ENCODE assay signal across 17 cellular contexts in genomic region chr17:66427134-66427533, GRCh38.
DNase-seq lines count a peak whose midpoint lies in the region; ATAC-seq, FAIRE-seq and TF ChIP-seq lines count a peak whose summit lies in the region.
"Had no signal": no experiment of that assay in that cellular context is flagged by ENCODE, and none has a peak within 500 bp of the region (broad histone marks: within the 10 kb centered on the region; RNA-seq: fewer than 3 reads in every experiment).

No MANE protein-coding gene starts in this region.

- H3K27me3 ChIP-seq in K562 (ENCODE audit: control insufficient read depth in 2 of 2, insufficient read depth in 2 of 2, low read length in 2 of 2): no peaks in the 10 kb centered on the region
- H3K27me3 ChIP-seq: BLaER1 had no signal

- no peak for FAIRE-seq in K562 (lab: Jason Lieb, UNC)
- FAIRE-seq: H1 had no signal

- no peak overlapping the region for H2AFZ ChIP-seq in K562 (ENCODE audit: low read depth, low read length)

- H3K9me3 ChIP-seq in K562 (replicated peaks; ENCODE audit: control insufficient read depth, insufficient read depth, low read depth, low read length): no peaks in the 10 kb centered on the region

- ATAC-seq in activated CD8-positive, alpha-beta T cell treated with anti-CD3 and anti-CD28 coated beads for 36 hours: no peak
- no peak for ATAC-seq in activated CD8-positive, alpha-beta T cell treated with anti-CD3 and anti-CD28 coated beads, Interleukin-2, amount 10 ng/mL, durations not matched to agents 7 days and 5 days
- ATAC-seq in stimulated activated naive CD8-positive, alpha-beta T cell treated with anti-CD3 and anti-CD28 coated beads, Interleukin-15, Interleukin-2, amounts not matched to agents 100 U/mL and 50 U/mL, for 24 hours: no peak
- ATAC-seq in K562: no peak
- no peak for ATAC-seq in left colon

- no peak overlapping the region for H3K27ac ChIP-seq in K562 (ENCODE audit: extremely low read depth, low read depth, low read length)
- H3K27ac ChIP-seq: 22Rv1, BLaER1 had no signal

- no peak overlapping the region for H3K4me2 ChIP-seq in K562 (ENCODE audit: insufficient read depth, low read length)
- H3K4me2 ChIP-seq: BLaER1 had no signal

- 57% methylated on average over 3 of the region's 3 CpGs for WGBS in K562 (ENCODE audit: insufficient coverage, low coverage, missing lambda C conversion rate)

- H3K4me3 ChIP-seq in K562: no peak overlapping the region
- H3K4me3 ChIP-seq: BLaER1 had no signal

- peaks cover 4% of the 10 kb centered on the region; the same call in 1 of the 2 replicates for H4K20me1 ChIP-seq in K562 (replicated peaks; ENCODE audit: control insufficient read depth, insufficient read depth, low read length)
- H4K20me1 ChIP-seq: BLaER1 had no signal

- no peak overlapping the region for H3K9ac ChIP-seq in K562 (ENCODE audit: insufficient read depth in 1 of 2, low read depth in 2 of 2, low read length in 2 of 2)
- H3K9ac ChIP-seq: BLaER1 had no signal

- H3K36me3 ChIP-seq in K562 (ENCODE audit: control insufficient read depth, insufficient read depth, low read length): no peaks in the 10 kb centered on the region; the same call in 2 of the 3 replicates
- H3K36me3 ChIP-seq: BLaER1 had no signal

- in situ Hi-C loops in K562 (cut with MboI): no loop called here

- POLR2A ChIA-PET in activated CD8-positive, alpha-beta T cell treated with anti-CD3 and anti-CD28 coated beads for 36 hours (lab: Charles Lee): interaction anchor here (0.6 kb wide), 1 partner anchor 70 kb away, joined by 3 read pairs; no protein-coding TSS in a partner anchor
- POLR2A ChIA-PET in activated CD8-positive, alpha-beta T cell treated with anti-CD3 and anti-CD28 coated beads, Interleukin-2, amount 10 ng/mL, durations not matched to agents 7 days and 5 days (lab: Charles Lee): no interaction called here
- POLR2A ChIA-PET in K562 (lab: Yijun Ruan, JAX): no interaction called here

- DNase-seq in activated CD8-positive, alpha-beta T cell treated with anti-CD3 and anti-CD28 coated beads for 36 hours: no peak
- no peak for DNase-seq in activated CD8-positive, alpha-beta T cell treated with anti-CD3 and anti-CD28 coated beads, Interleukin-2, amount 10 ng/mL, durations not matched to agents 7 days and 5 days
- no peak for DNase-seq in stimulated activated naive CD8-positive, alpha-beta T cell treated with anti-CD3 and anti-CD28 coated beads, Interleukin-15, Interleukin-2, amounts not matched to agents 100 U/mL and 50 U/mL, for 24 hours
- DNase-seq in K562 (ENCODE audit: extremely low read depth in 1 of 4, low spot score in 3 of 4) (no peak), A172 (ENCODE audit: low spot score) (no peak), left colon (no peak)
- DNase-seq: DMS153, DMS79, GDM1, IMR-90 had no signal

- TF ChIP-seq EP300 in K562 (IDR thresholded peaks at IDR 0.05; ENCODE audit: low read length): no peak

- H3K4me1 ChIP-seq in K562 (replicated peaks in 1 of 2; ENCODE audit: control insufficient read depth in 2 of 2, insufficient read depth in 2 of 2, low read length in 2 of 2): no peaks in the 10 kb centered on the region; a peak in 3 of 5 replicates

- peaks cover 2% of the 10 kb centered on the region for H3K9me1 ChIP-seq in K562 (ENCODE audit: control insufficient read depth, insufficient read depth, low read length)

- no peak for TF ChIP-seq RAD21 in K562 (CRISPR knock-in tag; conservative IDR thresholded peaks at IDR 0.05 in 1 of 2, IDR thresholded peaks at IDR 0.05 in 1 of 2)

- CTCF ChIA-PET in activated CD8-positive, alpha-beta T cell treated with anti-CD3 and anti-CD28 coated beads for 36 hours (lab: Charles Lee): interaction anchor here (0.7 to 1.2 kb wide), 5 partner anchors 8 to 140 kb away, joined by 3 to 5 read pairs (median 3); no protein-coding TSS in a partner anchor
- CTCF ChIA-PET in activated CD8-positive, alpha-beta T cell treated with anti-CD3 and anti-CD28 coated beads, Interleukin-2, amount 10 ng/mL, durations not matched to agents 7 days and 5 days (lab: Charles Lee): interaction anchor here (0.6 to 2.1 kb wide), 10 partner anchors 12 to 172 kb away, joined by 3 to 9 read pairs (median 4); no protein-coding TSS in a partner anchor
- CTCF ChIA-PET in K562 (lab: Yijun Ruan, JAX; ENCODE audit: low intra/inter-chr PET ratio): no interaction called here

- H3K27me3 Mint-ChIP-seq in activated CD8-positive, alpha-beta T cell treated with anti-CD3 and anti-CD28 coated beads for 36 hours: no peaks in the 10 kb centered on the region
- H3K27me3 Mint-ChIP-seq in activated CD8-positive, alpha-beta T cell treated with anti-CD3 and anti-CD28 coated beads, Interleukin-2, amount 10 ng/mL, durations not matched to agents 7 days and 5 days (ENCODE audit: low read depth): no peaks in the 10 kb centered on the region
- H3K27me3 Mint-ChIP-seq in stimulated activated naive CD8-positive, alpha-beta T cell treated with anti-CD3 and anti-CD28 coated beads, Interleukin-15, Interleukin-2, amounts not matched to agents 100 ng/mL and 50 ng/mL, for 24 hours: no peaks in the 10 kb centered on the region
- H3K27me3 Mint-ChIP-seq: CD4-positive, alpha-beta memory T cell had no signal

- H3K4me3 Mint-ChIP-seq in activated CD8-positive, alpha-beta T cell treated with anti-CD3 and anti-CD28 coated beads for 36 hours: no peak overlapping the region
- no peak overlapping the region for H3K4me3 Mint-ChIP-seq in activated CD8-positive, alpha-beta T cell treated with anti-CD3 and anti-CD28 coated beads, Interleukin-2, amount 10 ng/mL, durations not matched to agents 7 days and 5 days
- no peak overlapping the region for H3K4me3 Mint-ChIP-seq in stimulated activated naive CD8-positive, alpha-beta T cell treated with anti-CD3 and anti-CD28 coated beads, Interleukin-15, Interleukin-2, amounts not matched to agents 100 ng/mL and 50 ng/mL, for 24 hours
- H3K4me3 Mint-ChIP-seq: CD14-positive monocyte, H9 had no signal

- H3K27ac Mint-ChIP-seq in activated CD8-positive, alpha-beta T cell treated with anti-CD3 and anti-CD28 coated beads for 36 hours: peak overlapping the region; percentile 37
- H3K27ac Mint-ChIP-seq in activated CD8-positive, alpha-beta T cell treated with anti-CD3 and anti-CD28 coated beads, Interleukin-2, amount 10 ng/mL, durations not matched to agents 7 days and 5 days: no peak overlapping the region
- peak overlapping the region; percentile 60 for H3K27ac Mint-ChIP-seq in stimulated activated naive CD8-positive, alpha-beta T cell treated with anti-CD3 and anti-CD28 coated beads, Interleukin-15, Interleukin-2, amounts not matched to agents 100 ng/mL and 50 ng/mL, for 24 hours
- H3K27ac Mint-ChIP-seq: H9 had no signal

- BruUV-seq in K562 (replicated peaks; lab: Mats Ljungman, UMichigan): no TSS peak

- intact Hi-C loops in activated CD8-positive, alpha-beta T cell treated with anti-CD3 and anti-CD28 coated beads for 36 hours (cut with micrococcal nuclease): loop anchor here (5.0 kb wide), 1 partner anchor 125 kb away; the partner anchor contains the start of gene PRKCA
- intact Hi-C loops in K562 (cut with micrococcal nuclease): loop anchor here (2.0 to 5.0 kb wide), 2 partner anchors 125 to 140 kb away; partner anchors contain the start of gene PRKCA
- intact Hi-C loops in left colon (cut with DNase I, micrococcal nuclease): no loop called here

- TF ChIP-seq CTCF in activated CD8-positive, alpha-beta T cell treated with anti-CD3 and anti-CD28 coated beads for 36 hours (IDR thresholded peaks at IDR 0.05): no peak
- no peak for TF ChIP-seq CTCF in K562 (IDR thresholded peaks at IDR 0.05 in 2 of 3, conservative IDR thresholded peaks at IDR 0.05 in 1 of 3; ENCODE audit: insufficient read depth in 2 of 3, low read depth in 1 of 3, low read length in 3 of 3)

- H3K36me3 Mint-ChIP-seq in activated CD8-positive, alpha-beta T cell treated with anti-CD3 and anti-CD28 coated beads for 36 hours (ENCODE audit: low read depth): peaks cover 17% of the 10 kb centered on the region
- peaks cover 12% of the 10 kb centered on the region for H3K36me3 Mint-ChIP-seq in activated CD8-positive, alpha-beta T cell treated with anti-CD3 and anti-CD28 coated beads, Interleukin-2, amount 10 ng/mL, durations not matched to agents 7 days and 5 days (ENCODE audit: low read depth)
- peaks cover 25% of the 10 kb centered on the region for H3K36me3 Mint-ChIP-seq in stimulated activated naive CD8-positive, alpha-beta T cell treated with anti-CD3 and anti-CD28 coated beads, Interleukin-15, Interleukin-2, amounts not matched to agents 100 ng/mL and 50 ng/mL, for 24 hours (ENCODE audit: low read depth)

- H3K79me2 ChIP-seq in K562 (ENCODE audit: control insufficient read depth, insufficient read depth, low read length): peaks cover 37% of the 10 kb centered on the region

- H3K9me3 Mint-ChIP-seq in activated CD8-positive, alpha-beta T cell treated with anti-CD3 and anti-CD28 coated beads for 36 hours: no peaks in the 10 kb centered on the region
- H3K9me3 Mint-ChIP-seq in activated CD8-positive, alpha-beta T cell treated with anti-CD3 and anti-CD28 coated beads, Interleukin-2, amount 10 ng/mL, durations not matched to agents 7 days and 5 days (ENCODE audit: insufficient read depth): no peaks in the 10 kb centered on the region
- no peaks in the 10 kb centered on the region for H3K9me3 Mint-ChIP-seq in stimulated activated naive CD8-positive, alpha-beta T cell treated with anti-CD3 and anti-CD28 coated beads, Interleukin-15, Interleukin-2, amounts not matched to agents 100 ng/mL and 50 ng/mL, for 24 hours
- H3K9me3 Mint-ChIP-seq: CD14-positive monocyte; CD4-positive, alpha-beta memory T cell; H9 had no signal

- peaks cover 72% of the 10 kb centered on the region for H3K4me1 Mint-ChIP-seq in activated CD8-positive, alpha-beta T cell treated with anti-CD3 and anti-CD28 coated beads for 36 hours (ENCODE audit: low read depth)
- peaks cover 65% of the 10 kb centered on the region for H3K4me1 Mint-ChIP-seq in activated CD8-positive, alpha-beta T cell treated with anti-CD3 and anti-CD28 coated beads, Interleukin-2, amount 10 ng/mL, durations not matched to agents 7 days and 5 days (ENCODE audit: low read depth)
- H3K4me1 Mint-ChIP-seq in stimulated activated naive CD8-positive, alpha-beta T cell treated with anti-CD3 and anti-CD28 coated beads, Interleukin-15, Interleukin-2, amounts not matched to agents 100 ng/mL and 50 ng/mL, for 24 hours (ENCODE audit: low read depth): peaks cover 87% of the 10 kb centered on the region

- no peak for TF ChIP-seq POLR2A in K562 (conservative IDR thresholded peaks at IDR 0.05)

Comparison
In these comparisons a context has a peak if more than half of its experiments do, and no peak if none do; other contexts are left out.
1. intact Hi-C loops: an anchor here in activated CD8-positive, alpha-beta T cell treated with anti-CD3 and anti-CD28 coated beads for 36 hours (5.0 kb wide) and K562 (2.0 to 5.0 kb wide); none called in left colon.